ENCODE assay signal across 16 cellular contexts in the genomic region with DNA sequence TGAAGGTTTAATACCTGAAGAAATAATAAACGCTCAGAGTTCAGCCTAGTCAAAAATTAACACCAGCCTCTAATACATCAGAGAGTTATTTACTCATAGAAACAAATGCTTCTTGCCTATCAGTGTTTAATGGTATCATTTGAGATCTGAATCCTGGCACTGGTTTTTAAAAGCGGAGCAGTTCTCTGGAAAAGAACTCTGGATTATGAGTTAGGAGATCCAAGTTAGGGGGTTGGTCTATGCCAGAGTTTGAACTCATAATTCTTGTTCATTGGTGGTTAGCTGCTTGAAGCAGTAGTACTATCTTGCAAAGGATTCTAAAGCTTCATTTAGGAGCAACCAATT. TPM values are rescaled to one million over a fixed set of nuclear protein-coding genes. Genes with fewer than 3 reads are reported as not detected.
DNase-seq lines count a peak whose midpoint lies in the region; ATAC-seq and TF ChIP-seq lines count a peak whose summit lies in the region.
"Had no signal": no experiment of that assay in that cellular context is flagged by ENCODE, and none has a peak within 500 bp of the region (broad histone marks: within the 10 kb centered on the region; RNA-seq: fewer than 3 reads in every experiment).

No MANE protein-coding gene starts in this region.

- POLR2A ChIA-PET in CD4-positive, alpha-beta memory T cell (lab: Charles Lee; ENCODE audit: partially characterized antibody) = interaction anchor here (0.6 to 0.8 kb wide), 2 partner anchors 27 to 117 kb away, joined by 3 to 4 read pairs; no protein-coding TSS in a partner anchor

- ATAC-seq in left lobe of liver (peak; percentile 75), psoas muscle (no peak)
- no peak for ATAC-seq in stimulated activated effector memory CD8-positive, alpha-beta T cell treated with anti-CD3 and anti-CD28 coated beads, Interleukin-12 subunit alpha, Interleukin-12 subunit beta, amount 100 ng/mL, for 72 hours

- peak overlapping the region; percentile 34 to 82 (median 63) for H3K4me3 Mint-ChIP-seq in CD4-positive, alpha-beta memory T cell
- no peak overlapping the region for H3K4me3 Mint-ChIP-seq in stimulated activated effector memory CD8-positive, alpha-beta T cell treated with anti-CD3 and anti-CD28 coated beads, Interleukin-12 subunit alpha, Interleukin-12 subunit beta, amount 100 ng/mL, for 72 hours

- CTCF ChIA-PET in CD4-positive, alpha-beta memory T cell (lab: Charles Lee; ENCODE audit: partially characterized antibody) = interaction anchor here (1.0 to 1.9 kb wide), 2 partner anchors 41 to 117 kb away, joined by 3 to 4 read pairs; no protein-coding TSS in a partner anchor

- H3K36me3 ChIP-seq in CD4-positive, alpha-beta memory T cell (ENCODE audit: insufficient read depth, low read length) = no peaks in the 10 kb centered on the region
- no peaks in the 10 kb centered on the region for H3K36me3 ChIP-seq in psoas muscle (ENCODE audit: insufficient read depth in 1 of 2, low read depth in 1 of 2)
- H3K36me3 ChIP-seq: left ventricle myocardium inferior, spleen, tibial artery had no signal

- no peaks in the 10 kb centered on the region for H3K27me3 ChIP-seq in CD4-positive, alpha-beta memory T cell (ENCODE audit: insufficient read depth, low read length)
- H3K27me3 ChIP-seq in psoas muscle (ENCODE audit: insufficient read depth in 3 of 3, low read length in 2 of 3) = no peaks in the 10 kb centered on the region
- H3K27me3 ChIP-seq: spleen, tibial artery had no signal

- H3K36me3 Mint-ChIP-seq in CD4-positive, alpha-beta memory T cell = peaks cover 0 to 10% of the 10 kb centered on the region in 2 donors
- H3K36me3 Mint-ChIP-seq in stimulated activated effector memory CD8-positive, alpha-beta T cell treated with anti-CD3 and anti-CD28 coated beads, Interleukin-12 subunit alpha, Interleukin-12 subunit beta, amount 100 ng/mL, for 72 hours = peaks cover 13% of the 10 kb centered on the region

- WGBS in psoas muscle, 3 donors = 60 to 79% (median 63%) methylated on average over 2 of the region's 2 CpGs

- intact Hi-C loops in CD4-positive, alpha-beta memory T cell (cut with micrococcal nuclease) = loop anchor here (2.0 kb wide), 1 partner anchor 13 kb away; no protein-coding TSS in a partner anchor
- intact Hi-C loops in psoas muscle (cut with DNase I) = no loop called here

- no peak overlapping the region for H3K4me3 ChIP-seq in CD4-positive, alpha-beta memory T cell (ENCODE audit: low read length in 2 of 2)
- H3K4me3 ChIP-seq in psoas muscle = no peak overlapping the region
- H3K4me3 ChIP-seq: left ventricle myocardium inferior, spleen, tibial artery had no signal

- peak overlapping the region; percentile 93 to 96 (median 94) for H3K27ac Mint-ChIP-seq in CD4-positive, alpha-beta memory T cell
- H3K27ac Mint-ChIP-seq in stimulated activated effector memory CD8-positive, alpha-beta T cell treated with anti-CD3 and anti-CD28 coated beads, Interleukin-12 subunit alpha, Interleukin-12 subunit beta, amount 100 ng/mL, for 72 hours = no peak overlapping the region

- peaks cover 85% of the 10 kb centered on the region for H3K4me1 ChIP-seq in CD4-positive, alpha-beta memory T cell (ENCODE audit: insufficient read depth, low read length)
- peaks cover 19% of the 10 kb centered on the region for H3K4me1 ChIP-seq in psoas muscle

- H3K9me3 Mint-ChIP-seq in CD4-positive, alpha-beta memory T cell = peaks cover 0 to 14% (median 4%) of the 10 kb centered on the region in 8 donors
- no peaks in the 10 kb centered on the region for H3K9me3 Mint-ChIP-seq in stimulated activated effector memory CD8-positive, alpha-beta T cell treated with anti-CD3 and anti-CD28 coated beads, Interleukin-12 subunit alpha, Interleukin-12 subunit beta, amount 100 ng/mL, for 72 hours

- peaks cover 40 to 71% (median 54%) of the 10 kb centered on the region in 4 donors for H3K4me1 Mint-ChIP-seq in CD4-positive, alpha-beta memory T cell
- H3K4me1 Mint-ChIP-seq in stimulated activated effector memory CD8-positive, alpha-beta T cell treated with anti-CD3 and anti-CD28 coated beads, Interleukin-12 subunit alpha, Interleukin-12 subunit beta, amount 100 ng/mL, for 72 hours = peaks cover 48% of the 10 kb centered on the region

- H3K27me3 Mint-ChIP-seq in CD4-positive, alpha-beta memory T cell = no peaks in the 10 kb centered on the region

- H3K27ac ChIP-seq in 22Rv1 = peak overlapping the region; percentile 59
- peak overlapping the region; percentile 61 for H3K27ac ChIP-seq in CD4-positive, alpha-beta memory T cell (ENCODE audit: low read depth, low read length)
- H3K27ac ChIP-seq in VCaP = peak overlapping the region; percentile 27
- no peak overlapping the region for H3K27ac ChIP-seq in psoas muscle
- H3K27ac ChIP-seq: left ventricle myocardium inferior, tibial artery had no signal

- no peaks in the 10 kb centered on the region for H3K9me3 ChIP-seq in CD4-positive, alpha-beta memory T cell (ENCODE audit: control insufficient read depth in 1 of 2, low read length in 2 of 2)
- no peaks in the 10 kb centered on the region for H3K9me3 ChIP-seq in psoas muscle
- H3K9me3 ChIP-seq: tibial artery had no signal

- TF ChIP-seq CTCF in 22Rv1 (IDR thresholded peaks at IDR 0.05) (no peak), VCaP (conservative IDR thresholded peaks at IDR 0.05) (no peak), psoas muscle (IDR thresholded peaks at IDR 0.05) (no peak)

- DNase-seq in CD4-positive, alpha-beta memory T cell = no peak
- DNase-seq in left lobe of liver (ENCODE audit: low spot score) (no peak), psoas muscle (no peak)
- no peak for DNase-seq in stimulated activated effector memory CD8-positive, alpha-beta T cell treated with anti-CD3 and anti-CD28 coated beads, Interleukin-12 subunit alpha, Interleukin-12 subunit beta, amount 100 ng/mL, for 72 hours (ENCODE audit: low spot score in 2 of 2)
- DNase-seq in effector CD8-positive, alpha-beta T cell (lab: John Stamatoyannopoulos, UW) = no peak
- DNase-seq: activated CD4-positive, alpha-beta T cell treated with anti-CD3 and anti-CD28 coated beads, Interleukin-2, amount 50 U/mL, for 48 hours; activated gamma-delta T cell; H7; head of caudate nucleus; left ventricle myocardium inferior; NCI-H1436; NCI-H524 treated with DMSO at 0.1 percent for 48 hours; spleen; tibial artery had no signal

RNA-seq across cellular contexts. Expression of gene ARID4B, which starts 28.5 kb away (rescaled TPM):
- total RNA-seq in CD4-positive, alpha-beta memory T cell = 10 to 100 TPM; 95.5 to 99.5 TPM
- polyA plus RNA-seq in CD4-positive, alpha-beta memory T cell = 10 to 100 TPM; 34.8 to 86.1 TPM
- total RNA-seq in left lobe of liver (10.9 TPM), psoas muscle (10 to 100 TPM; 12.8 to 16.0 (median 14.6) TPM)
- polyA plus RNA-seq in psoas muscle = 10 to 100 TPM in 1 of 3 donors, 1 to 10 TPM in 2; 2.9 to 13.7 (median 8.8) TPM

RNA-seq across cellular contexts. Expression of gene GGPS1, which starts 28.9 kb away (rescaled TPM):
- 10 to 100 TPM; 50.3 to 52.5 TPM for total RNA-seq in CD4-positive, alpha-beta memory T cell
- 10 to 100 TPM; 77.9 to 79.5 TPM for polyA plus RNA-seq in CD4-positive, alpha-beta memory T cell
- total RNA-seq in left lobe of liver (8.6 TPM), psoas muscle (10 to 100 TPM; 21.1 to 39.5 (median 28.9) TPM)
- 10 to 100 TPM; 17.9 to 49.5 (median 34.0) TPM for polyA plus RNA-seq in psoas muscle
